Comparison of ENCODE assay signal across 8 cellular contexts in genomic region chr3:115146418-115147328, GRCh38. TPM values are rescaled to one million over a fixed set of nuclear protein-coding genes. Genes with fewer than 3 reads are reported as not detected.
DNase-seq lines count a peak whose midpoint lies in the region; ATAC-seq and TF ChIP-seq lines count a peak whose summit lies in the region.

Gene ZBTB20, minus strand, starts transcription at chr3:115147288.

- H3K9me3 ChIP-seq in ectodermal cell (ENCODE audit: control insufficient read depth, low read length) = no peaks in the 10 kb centered on the region

- H3K27ac Mint-ChIP-seq in activated CD8-positive, alpha-beta T cell treated with anti-CD3 and anti-CD28 coated beads for 36 hours = peak within 1 kb of the TSS; percentile 97

- H3K4me1 Mint-ChIP-seq in activated CD8-positive, alpha-beta T cell treated with anti-CD3 and anti-CD28 coated beads for 36 hours (ENCODE audit: low read depth) = peaks cover 24% of the 10 kb centered on the region

- no peaks in the 10 kb centered on the region for H3K27me3 Mint-ChIP-seq in activated CD8-positive, alpha-beta T cell treated with anti-CD3 and anti-CD28 coated beads for 36 hours

- ATAC-seq in HG03095 (IDR thresholded peaks at IDR 0.05; ENCODE audit: unreplicated experiment) = peak; percentile 28
- ATAC-seq in activated CD8-positive, alpha-beta T cell treated with anti-CD3 and anti-CD28 coated beads for 36 hours = peak; percentile 21

- H3K36me3 Mint-ChIP-seq in activated CD8-positive, alpha-beta T cell treated with anti-CD3 and anti-CD28 coated beads for 36 hours (ENCODE audit: low read depth) = peaks cover 11% of the 10 kb centered on the region

- no peaks in the 10 kb centered on the region for H3K36me3 ChIP-seq in ectodermal cell (ENCODE audit: control insufficient read depth, insufficient read depth, low read length)

- peak within 1 kb of the TSS; percentile 87 for H3K4me3 Mint-ChIP-seq in activated CD8-positive, alpha-beta T cell treated with anti-CD3 and anti-CD28 coated beads for 36 hours

- POLR2A ChIA-PET in activated CD8-positive, alpha-beta T cell treated with anti-CD3 and anti-CD28 coated beads for 36 hours (lab: Charles Lee) = interaction anchor here (0.6 to 3.1 kb wide), 9 partner anchors 12 to 637 kb away, joined by 3 to 28 read pairs (median 4); no protein-coding TSS in a partner anchor

- TF ChIP-seq CTCF in activated CD8-positive, alpha-beta T cell treated with anti-CD3 and anti-CD28 coated beads for 36 hours (IDR thresholded peaks at IDR 0.05) = no peak

- CTCF ChIA-PET in activated CD8-positive, alpha-beta T cell treated with anti-CD3 and anti-CD28 coated beads for 36 hours (lab: Charles Lee) = interaction anchor here (1.1 to 1.7 kb wide), 4 partner anchors 11 to 55 kb away, joined by 3 to 7 read pairs (median 4); no protein-coding TSS in a partner anchor

- peak within 1 kb of the TSS; percentile 94 for H3K27ac ChIP-seq in ectodermal cell (ENCODE audit: insufficient read depth, low read depth, low read length, poor library complexity, severe bottlenecking)

- 0 to 1% methylated on average over 66 to 68 of the region's 72 CpGs for WGBS in ectodermal cell, 2 experiments

- H3K9me3 Mint-ChIP-seq in activated CD8-positive, alpha-beta T cell treated with anti-CD3 and anti-CD28 coated beads for 36 hours = peaks cover 4% of the 10 kb centered on the region

- DNase-seq in SIG-M5 treated with dmso at 0.1 percent for 504 hours (lab: John Stamatoyannopoulos, UW; ENCODE audit: unreplicated experiment) = peak; percentile 57
- DNase-seq in SIG-M5 (lab: John Stamatoyannopoulos, UW) = no peak
- peak; percentile 73 to 84 for DNase-seq in NCI-H524 (lab: John Stamatoyannopoulos, UW)
- DNase-seq in activated CD8-positive, alpha-beta T cell treated with anti-CD3 and anti-CD28 coated beads for 36 hours = peak; percentile 87
- DNase-seq in lung microvascular endothelial cell (ENCODE audit: low read depth in 2 of 2) = peak in 1 of 2 donors; percentile 85
- DNase-seq in stimulated activated CD8-positive, alpha-beta memory T cell treated with anti-CD3 and anti-CD28 coated beads, Interleukin-12 subunit alpha, Interleukin-12 subunit beta, amount 100 ng/mL, for 24 hours (ENCODE audit: extremely low read depth) = peak; percentile 31

- H3K27me3 ChIP-seq in ectodermal cell (ENCODE audit: control insufficient read depth, insufficient read depth, low read length, poor library complexity, severe bottlenecking) = no peaks in the 10 kb centered on the region

- peak within 1 kb of the TSS; percentile 84 for H3K4me3 ChIP-seq in ectodermal cell (ENCODE audit: insufficient read depth, low read depth, low read length)

- H3K4me1 ChIP-seq in ectodermal cell (ENCODE audit: control insufficient read depth, insufficient read depth, low read length) = peaks cover 7% of the 10 kb centered on the region

- intact Hi-C loops in activated CD8-positive, alpha-beta T cell treated with anti-CD3 and anti-CD28 coated beads for 36 hours (cut with micrococcal nuclease) = loop anchor here (2.0 to 10.0 kb wide), 3 partner anchors 49 to 638 kb away; no protein-coding TSS in a partner anchor

RNA-seq across cellular contexts. Expression of gene ZBTB20, which starts in this region (rescaled TPM):
- 1 to 10 TPM; 5.1 to 5.3 TPM for total RNA-seq in activated CD8-positive, alpha-beta T cell treated with anti-CD3 and anti-CD28 coated beads for 36 hours
- 1.6 TPM for polyA plus RNA-seq in ectodermal cell (2013, experiment 1 of 4)
- 1.9 TPM for polyA plus RNA-seq in ectodermal cell (2013, experiment 2 of 4)
- 2.1 TPM for polyA plus RNA-seq in ectodermal cell (2013, experiment 3 of 4)
- polyA plus RNA-seq in ectodermal cell (2013, experiment 4 of 4) = 1.6 TPM
- 6.5 and 13.9 TPM in 2 replicates for total RNA-seq in lung microvascular endothelial cell
